ENCODE assay signal across 1 cellular context in genomic region chr16:14501331-14502255, GRCh38.
TF ChIP-seq lines count a peak whose summit lies in the region.

No MANE protein-coding gene starts in this region.

TF ChIP-seq in HCT116, 20 proteins besides CTCF, POLR2A, EP300 and RAD21 (continued from another document):
- TF ChIP-seq ELF1 (IDR thresholded peaks at IDR 0.05; ENCODE audit: borderline replicate concordance, low read depth), result no peak
- TF ChIP-seq TCF7L2 (IDR thresholded peaks at IDR 0.05; ENCODE audit: borderline replicate concordance, extremely low read depth, insufficient read depth, insufficient read length), result no peak
- no peak for TF ChIP-seq ZNF274 (IDR thresholded peaks at IDR 0.05; ENCODE audit: low read depth, low read length)
- TF ChIP-seq JUND (IDR thresholded peaks at IDR 0.05), result peak; percentile 90
TF ChIP-seq in HCT116: peak in this region for 11.
